1 cellular context compared by ENCODE assay signal in the genomic region with DNA sequence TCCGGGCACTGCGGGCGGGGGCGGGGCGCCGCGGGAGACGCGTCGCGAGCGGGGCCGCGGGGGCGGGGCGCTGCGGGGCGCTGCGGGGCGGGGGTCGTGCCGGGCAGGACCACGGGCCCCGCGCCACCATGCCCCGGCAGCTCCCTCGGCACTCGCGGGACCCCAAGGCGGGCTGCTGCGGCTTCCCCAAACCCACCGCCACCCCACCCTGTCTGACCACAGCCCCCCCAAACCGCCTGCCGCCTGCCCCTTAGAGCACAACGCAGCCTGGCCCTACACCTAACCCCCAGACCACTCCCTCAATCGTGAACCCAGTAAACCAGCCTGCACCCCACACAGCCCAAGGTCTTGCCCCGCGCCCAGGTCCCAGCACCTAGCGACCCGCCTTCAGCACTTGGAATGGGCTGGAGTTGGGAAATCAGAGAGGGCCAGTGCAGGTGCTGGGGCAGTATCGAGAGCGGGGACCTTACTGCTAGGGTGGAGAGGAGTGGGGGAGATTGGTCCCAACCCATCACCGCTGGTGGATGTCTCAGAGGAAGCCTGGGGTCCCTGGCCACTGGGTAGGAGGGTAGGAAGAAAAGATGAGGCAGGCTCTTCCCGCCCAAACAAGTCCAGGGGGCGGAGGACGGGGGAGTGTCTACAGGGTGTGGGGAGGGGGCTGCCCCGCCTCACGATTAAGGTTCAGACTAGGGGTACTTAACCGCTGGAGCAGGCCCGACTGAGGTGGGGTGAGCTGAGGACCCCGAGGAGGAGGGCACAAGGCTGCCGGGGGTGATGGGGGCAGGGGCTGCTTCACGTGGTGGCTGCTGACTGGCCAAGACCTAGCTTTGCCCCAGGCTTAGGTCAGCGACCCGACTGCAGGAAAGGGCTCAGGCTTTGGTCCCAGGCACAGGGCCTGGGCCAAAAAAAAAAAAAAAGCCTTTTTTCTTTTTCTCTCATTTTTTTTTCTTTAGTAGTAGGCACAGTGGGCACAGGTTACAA.
TF ChIP-seq lines count a peak whose summit lies in the region.

No MANE protein-coding gene starts in this region.

TF ChIP-seq in HepG2, 621 proteins besides CTCF, POLR2A, EP300 and RAD21 (continued from another document and continues in another):
- TF ChIP-seq, protein P1, sequence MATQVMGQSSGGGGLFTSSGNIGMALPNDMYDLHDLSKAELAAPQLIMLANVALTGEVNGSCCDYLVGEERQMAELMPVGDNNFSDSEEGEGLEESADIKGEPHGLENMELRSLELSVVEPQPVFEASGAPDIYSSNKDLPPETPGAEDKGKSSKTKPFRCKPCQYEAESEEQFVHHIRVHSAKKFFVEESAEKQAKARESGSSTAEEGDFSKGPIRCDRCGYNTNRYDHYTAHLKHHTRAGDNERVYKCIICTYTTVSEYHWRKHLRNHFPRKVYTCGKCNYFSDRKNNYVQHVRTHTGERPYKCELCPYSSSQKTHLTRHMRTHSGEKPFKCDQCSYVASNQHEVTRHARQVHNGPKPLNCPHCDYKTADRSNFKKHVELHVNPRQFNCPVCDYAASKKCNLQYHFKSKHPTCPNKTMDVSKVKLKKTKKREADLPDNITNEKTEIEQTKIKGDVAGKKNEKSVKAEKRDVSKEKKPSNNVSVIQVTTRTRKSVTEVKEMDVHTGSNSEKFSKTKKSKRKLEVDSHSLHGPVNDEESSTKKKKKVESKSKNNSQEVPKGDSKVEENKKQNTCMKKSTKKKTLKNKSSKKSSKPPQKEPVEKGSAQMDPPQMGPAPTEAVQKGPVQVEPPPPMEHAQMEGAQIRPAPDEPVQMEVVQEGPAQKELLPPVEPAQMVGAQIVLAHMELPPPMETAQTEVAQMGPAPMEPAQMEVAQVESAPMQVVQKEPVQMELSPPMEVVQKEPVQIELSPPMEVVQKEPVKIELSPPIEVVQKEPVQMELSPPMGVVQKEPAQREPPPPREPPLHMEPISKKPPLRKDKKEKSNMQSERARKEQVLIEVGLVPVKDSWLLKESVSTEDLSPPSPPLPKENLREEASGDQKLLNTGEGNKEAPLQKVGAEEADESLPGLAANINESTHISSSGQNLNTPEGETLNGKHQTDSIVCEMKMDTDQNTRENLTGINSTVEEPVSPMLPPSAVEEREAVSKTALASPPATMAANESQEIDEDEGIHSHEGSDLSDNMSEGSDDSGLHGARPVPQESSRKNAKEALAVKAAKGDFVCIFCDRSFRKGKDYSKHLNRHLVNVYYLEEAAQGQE (IDR thresholded peaks at IDR 0.05; ENCODE audit: borderline replicate concordance in 1 of 2, low read depth in 1 of 2, low read length in 2 of 2) = no peak
- TF ChIP-seq NR2C2 (CRISPR knock-in tag; IDR thresholded peaks at IDR 0.05; ENCODE audit: borderline replicate concordance) (no peak), ZNF12 (CRISPR knock-in tag; IDR thresholded peaks at IDR 0.05) (no peak), BCL6 (CRISPR knock-in tag; IDR thresholded peaks at IDR 0.05) (no peak), SNRNP70 (IDR thresholded peaks at IDR 0.05; ENCODE audit: low read depth, low read length) (no peak), PAF1 (CRISPR knock-in tag; IDR thresholded peaks at IDR 0.05) (no peak), ZNF552 (CRISPR knock-in tag; IDR thresholded peaks at IDR 0.05; ENCODE audit: borderline replicate concordance) (no peak), ZNF879 (CRISPR knock-in tag; IDR thresholded peaks at IDR 0.05) (no peak), ZNF235 (CRISPR knock-in tag; IDR thresholded peaks at IDR 0.05; ENCODE audit: borderline replicate concordance) (peak; percentile 26; the same call in 1 of the 2 replicates), ZBTB7B (CRISPR knock-in tag; IDR thresholded peaks at IDR 0.05) (peak; percentile 39; the same call in 1 of the 2 replicates), HOXD1 (CRISPR knock-in tag; IDR thresholded peaks at IDR 0.05) (no peak), NR1H2 (CRISPR knock-in tag; IDR thresholded peaks at IDR 0.05; ENCODE audit: borderline replicate concordance, low read depth) (no peak), KLF11 (CRISPR knock-in tag; IDR thresholded peaks at IDR 0.05) (no peak), ZNF333 (CRISPR knock-in tag; IDR thresholded peaks at IDR 0.05; ENCODE audit: borderline replicate concordance) (no peak), ZNF564 (CRISPR knock-in tag; IDR thresholded peaks at IDR 0.05) (no peak), HNF4G (IDR thresholded peaks at IDR 0.05; ENCODE audit: borderline replicate concordance, low read depth, low read length) (no peak), HNF4G (CRISPR knock-in tag; IDR thresholded peaks at IDR 0.05; ENCODE audit: borderline replicate concordance, low read depth) (no peak), ZSCAN31 (CRISPR knock-in tag; IDR thresholded peaks at IDR 0.05; ENCODE audit: low read depth) (no peak), NCOA1 (CRISPR knock-in tag; IDR thresholded peaks at IDR 0.05) (no peak), FOSL2 (CRISPR knock-in tag; IDR thresholded peaks at IDR 0.05) (no peak), MTF2 (CRISPR knock-in tag; IDR thresholded peaks at IDR 0.05; ENCODE audit: borderline replicate concordance) (no peak), KDM5A (IDR thresholded peaks at IDR 0.05; ENCODE audit: borderline replicate concordance, low read length) (no peak), GATAD2A (CRISPR knock-in tag; IDR thresholded peaks at IDR 0.05) (no peak; the same call in 1 of the 2 replicates), SYNCRIP (IDR thresholded peaks at IDR 0.05; ENCODE audit: insufficient read depth, low read depth, low read length) (no peak), ZNF24 (IDR thresholded peaks at IDR 0.05) (no peak), ZNF33B (CRISPR knock-in tag; IDR thresholded peaks at IDR 0.05) (no peak), ZMYM3 (CRISPR knock-in tag; IDR thresholded peaks at IDR 0.05) (no peak), IRF2 (CRISPR knock-in tag; IDR thresholded peaks at IDR 0.05) (no peak)
- TF ChIP-seq, protein P2, sequence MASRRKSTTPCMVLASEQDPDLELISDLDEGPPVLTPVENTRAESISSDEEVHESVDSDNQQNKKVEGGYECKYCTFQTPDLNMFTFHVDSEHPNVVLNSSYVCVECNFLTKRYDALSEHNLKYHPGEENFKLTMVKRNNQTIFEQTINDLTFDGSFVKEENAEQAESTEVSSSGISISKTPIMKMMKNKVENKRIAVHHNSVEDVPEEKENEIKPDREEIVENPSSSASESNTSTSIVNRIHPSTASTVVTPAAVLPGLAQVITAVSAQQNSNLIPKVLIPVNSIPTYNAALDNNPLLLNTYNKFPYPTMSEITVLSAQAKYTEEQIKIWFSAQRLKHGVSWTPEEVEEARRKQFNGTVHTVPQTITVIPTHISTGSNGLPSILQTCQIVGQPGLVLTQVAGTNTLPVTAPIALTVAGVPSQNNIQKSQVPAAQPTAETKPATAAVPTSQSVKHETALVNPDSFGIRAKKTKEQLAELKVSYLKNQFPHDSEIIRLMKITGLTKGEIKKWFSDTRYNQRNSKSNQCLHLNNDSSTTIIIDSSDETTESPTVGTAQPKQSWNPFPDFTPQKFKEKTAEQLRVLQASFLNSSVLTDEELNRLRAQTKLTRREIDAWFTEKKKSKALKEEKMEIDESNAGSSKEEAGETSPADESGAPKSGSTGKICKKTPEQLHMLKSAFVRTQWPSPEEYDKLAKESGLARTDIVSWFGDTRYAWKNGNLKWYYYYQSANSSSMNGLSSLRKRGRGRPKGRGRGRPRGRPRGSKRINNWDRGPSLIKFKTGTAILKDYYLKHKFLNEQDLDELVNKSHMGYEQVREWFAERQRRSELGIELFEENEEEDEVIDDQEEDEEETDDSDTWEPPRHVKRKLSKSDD (CRISPR knock-in tag; IDR thresholded peaks at IDR 0.05; ENCODE audit: low read depth) = no peak
- TF ChIP-seq, protein P3, sequence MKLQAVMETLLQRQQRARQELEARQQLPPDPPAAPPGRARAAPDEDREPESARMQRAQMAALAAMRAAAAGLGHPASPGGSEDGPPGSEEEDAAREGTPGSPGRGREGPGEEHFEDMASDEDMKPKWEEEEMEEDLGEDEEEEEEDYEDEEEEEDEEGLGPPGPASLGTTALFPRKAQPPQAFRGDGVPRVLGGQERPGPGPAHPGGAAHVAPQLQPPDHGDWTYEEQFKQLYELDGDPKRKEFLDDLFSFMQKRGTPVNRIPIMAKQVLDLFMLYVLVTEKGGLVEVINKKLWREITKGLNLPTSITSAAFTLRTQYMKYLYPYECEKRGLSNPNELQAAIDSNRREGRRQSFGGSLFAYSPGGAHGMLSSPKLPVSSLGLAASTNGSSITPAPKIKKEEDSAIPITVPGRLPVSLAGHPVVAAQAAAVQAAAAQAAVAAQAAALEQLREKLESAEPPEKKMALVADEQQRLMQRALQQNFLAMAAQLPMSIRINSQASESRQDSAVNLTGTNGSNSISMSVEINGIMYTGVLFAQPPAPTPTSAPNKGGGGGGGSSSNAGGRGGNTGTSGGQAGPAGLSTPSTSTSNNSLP (IDR thresholded peaks at IDR 0.05; ENCODE audit: low read depth, low read length) = no peak
- TF ChIP-seq, protein P4, sequence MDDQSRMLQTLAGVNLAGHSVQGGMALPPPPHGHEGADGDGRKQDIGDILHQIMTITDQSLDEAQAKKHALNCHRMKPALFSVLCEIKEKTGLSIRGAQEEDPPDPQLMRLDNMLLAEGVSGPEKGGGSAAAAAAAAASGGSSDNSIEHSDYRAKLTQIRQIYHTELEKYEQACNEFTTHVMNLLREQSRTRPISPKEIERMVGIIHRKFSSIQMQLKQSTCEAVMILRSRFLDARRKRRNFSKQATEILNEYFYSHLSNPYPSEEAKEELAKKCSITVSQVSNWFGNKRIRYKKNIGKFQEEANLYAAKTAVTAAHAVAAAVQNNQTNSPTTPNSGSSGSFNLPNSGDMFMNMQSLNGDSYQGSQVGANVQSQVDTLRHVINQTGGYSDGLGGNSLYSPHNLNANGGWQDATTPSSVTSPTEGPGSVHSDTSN (CRISPR knock-in tag; IDR thresholded peaks at IDR 0.05; ENCODE audit: borderline replicate concordance) = no peak
- TF ChIP-seq, protein P5, sequence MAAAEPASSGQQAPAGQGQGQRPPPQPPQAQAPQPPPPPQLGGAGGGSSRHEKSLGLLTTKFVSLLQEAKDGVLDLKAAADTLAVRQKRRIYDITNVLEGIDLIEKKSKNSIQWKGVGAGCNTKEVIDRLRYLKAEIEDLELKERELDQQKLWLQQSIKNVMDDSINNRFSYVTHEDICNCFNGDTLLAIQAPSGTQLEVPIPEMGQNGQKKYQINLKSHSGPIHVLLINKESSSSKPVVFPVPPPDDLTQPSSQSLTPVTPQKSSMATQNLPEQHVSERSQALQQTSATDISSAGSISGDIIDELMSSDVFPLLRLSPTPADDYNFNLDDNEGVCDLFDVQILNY (CRISPR knock-in tag; conservative IDR thresholded peaks at IDR 0.05) = no peak
- TF ChIP-seq, protein P6, sequence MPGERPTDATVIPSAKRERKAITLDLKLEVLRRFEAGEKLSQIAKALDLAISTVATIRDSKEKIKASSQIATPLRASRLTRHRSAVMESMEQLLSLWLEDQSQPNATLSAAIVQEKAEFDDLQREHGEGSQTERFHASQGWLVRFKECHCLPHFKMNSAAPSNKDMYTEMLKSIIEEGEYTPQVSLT (CRISPR knock-in tag; IDR thresholded peaks at IDR 0.05; ENCODE audit: borderline replicate concordance, low read depth) = no peak
- TF ChIP-seq, protein P7, sequence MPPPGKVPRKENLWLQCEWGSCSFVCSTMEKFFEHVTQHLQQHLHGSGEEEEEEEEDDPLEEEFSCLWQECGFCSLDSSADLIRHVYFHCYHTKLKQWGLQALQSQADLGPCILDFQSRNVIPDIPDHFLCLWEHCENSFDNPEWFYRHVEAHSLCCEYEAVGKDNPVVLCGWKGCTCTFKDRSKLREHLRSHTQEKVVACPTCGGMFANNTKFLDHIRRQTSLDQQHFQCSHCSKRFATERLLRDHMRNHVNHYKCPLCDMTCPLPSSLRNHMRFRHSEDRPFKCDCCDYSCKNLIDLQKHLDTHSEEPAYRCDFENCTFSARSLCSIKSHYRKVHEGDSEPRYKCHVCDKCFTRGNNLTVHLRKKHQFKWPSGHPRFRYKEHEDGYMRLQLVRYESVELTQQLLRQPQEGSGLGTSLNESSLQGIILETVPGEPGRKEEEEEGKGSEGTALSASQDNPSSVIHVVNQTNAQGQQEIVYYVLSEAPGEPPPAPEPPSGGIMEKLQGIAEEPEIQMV (CRISPR knock-in tag; IDR thresholded peaks at IDR 0.05; ENCODE audit: low read depth) = no peak
- TF ChIP-seq, protein P8, sequence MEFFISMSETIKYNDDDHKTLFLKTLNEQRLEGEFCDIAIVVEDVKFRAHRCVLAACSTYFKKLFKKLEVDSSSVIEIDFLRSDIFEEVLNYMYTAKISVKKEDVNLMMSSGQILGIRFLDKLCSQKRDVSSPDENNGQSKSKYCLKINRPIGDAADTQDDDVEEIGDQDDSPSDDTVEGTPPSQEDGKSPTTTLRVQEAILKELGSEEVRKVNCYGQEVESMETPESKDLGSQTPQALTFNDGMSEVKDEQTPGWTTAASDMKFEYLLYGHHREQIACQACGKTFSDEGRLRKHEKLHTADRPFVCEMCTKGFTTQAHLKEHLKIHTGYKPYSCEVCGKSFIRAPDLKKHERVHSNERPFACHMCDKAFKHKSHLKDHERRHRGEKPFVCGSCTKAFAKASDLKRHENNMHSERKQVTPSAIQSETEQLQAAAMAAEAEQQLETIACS (CRISPR knock-in tag; IDR thresholded peaks at IDR 0.05) = no peak
- TF ChIP-seq, protein P9, sequence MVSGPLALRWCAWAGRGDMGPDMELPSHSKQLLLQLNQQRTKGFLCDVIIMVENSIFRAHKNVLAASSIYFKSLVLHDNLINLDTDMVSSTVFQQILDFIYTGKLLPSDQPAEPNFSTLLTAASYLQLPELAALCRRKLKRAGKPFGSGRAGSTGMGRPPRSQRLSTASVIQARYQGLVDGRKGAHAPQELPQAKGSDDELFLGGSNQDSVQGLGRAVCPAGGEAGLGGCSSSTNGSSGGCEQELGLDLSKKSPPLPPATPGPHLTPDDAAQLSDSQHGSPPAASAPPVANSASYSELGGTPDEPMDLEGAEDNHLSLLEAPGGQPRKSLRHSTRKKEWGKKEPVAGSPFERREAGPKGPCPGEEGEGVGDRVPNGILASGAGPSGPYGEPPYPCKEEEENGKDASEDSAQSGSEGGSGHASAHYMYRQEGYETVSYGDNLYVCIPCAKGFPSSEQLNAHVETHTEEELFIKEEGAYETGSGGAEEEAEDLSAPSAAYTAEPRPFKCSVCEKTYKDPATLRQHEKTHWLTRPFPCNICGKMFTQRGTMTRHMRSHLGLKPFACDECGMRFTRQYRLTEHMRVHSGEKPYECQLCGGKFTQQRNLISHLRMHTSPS (CRISPR knock-in tag; IDR thresholded peaks at IDR 0.05; ENCODE audit: low read depth) = no peak
- TF ChIP-seq, protein P10, sequence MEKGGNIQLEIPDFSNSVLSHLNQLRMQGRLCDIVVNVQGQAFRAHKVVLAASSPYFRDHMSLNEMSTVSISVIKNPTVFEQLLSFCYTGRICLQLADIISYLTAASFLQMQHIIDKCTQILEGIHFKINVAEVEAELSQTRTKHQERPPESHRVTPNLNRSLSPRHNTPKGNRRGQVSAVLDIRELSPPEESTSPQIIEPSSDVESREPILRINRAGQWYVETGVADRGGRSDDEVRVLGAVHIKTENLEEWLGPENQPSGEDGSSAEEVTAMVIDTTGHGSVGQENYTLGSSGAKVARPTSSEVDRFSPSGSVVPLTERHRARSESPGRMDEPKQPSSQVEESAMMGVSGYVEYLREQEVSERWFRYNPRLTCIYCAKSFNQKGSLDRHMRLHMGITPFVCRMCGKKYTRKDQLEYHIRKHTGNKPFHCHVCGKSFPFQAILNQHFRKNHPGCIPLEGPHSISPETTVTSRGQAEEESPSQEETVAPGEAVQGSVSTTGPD (CRISPR knock-in tag; IDR thresholded peaks at IDR 0.05) = no peak
